8 cellular contexts compared by ENCODE assay signal in the genomic region with DNA sequence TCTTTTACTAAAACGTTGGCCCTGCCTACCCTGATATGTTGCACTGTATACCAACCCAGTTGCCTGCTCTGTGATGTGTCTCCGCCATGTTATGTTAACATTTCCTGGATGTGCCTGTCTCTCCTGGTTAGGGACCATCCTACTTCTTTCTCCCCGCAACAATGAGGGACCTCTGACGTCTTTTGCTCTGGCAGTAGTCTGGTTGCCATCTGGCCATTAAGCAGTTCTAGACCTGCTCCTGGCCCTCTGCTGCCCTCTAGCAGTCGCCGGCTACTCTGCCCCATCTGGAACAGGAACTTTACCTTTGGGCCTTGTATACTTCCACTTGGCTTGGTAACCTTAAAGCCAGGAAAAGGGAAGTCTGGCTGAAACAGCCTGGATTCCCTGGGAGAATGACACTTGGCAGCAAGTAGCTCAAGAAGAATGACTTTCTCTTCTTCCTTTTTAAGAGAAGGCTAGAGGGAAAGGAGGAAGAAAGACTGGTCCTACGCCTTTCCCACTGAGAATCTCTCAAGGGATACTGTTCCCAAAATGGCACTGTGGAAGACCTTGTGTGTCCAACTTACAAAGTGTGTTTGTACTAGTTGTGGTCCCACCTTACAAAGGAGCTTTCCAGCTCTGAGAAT.
DNase-seq lines count a peak whose midpoint lies in the region; ATAC-seq, FAIRE-seq and TF ChIP-seq lines count a peak whose summit lies in the region.

No MANE protein-coding gene starts in this region.

- peaks cover 4% of the 10 kb centered on the region for H3K9me3 Mint-ChIP-seq in CD8-positive, alpha-beta T cell
- peaks cover 9% of the 10 kb centered on the region for H3K9me3 Mint-ChIP-seq in chondrocyte (ENCODE audit: low read depth)

- no peaks in the 10 kb centered on the region for H3K27me3 Mint-ChIP-seq in CD8-positive, alpha-beta T cell (ENCODE audit: low read depth)
- H3K27me3 Mint-ChIP-seq in chondrocyte (ENCODE audit: low read depth), result no peaks in the 10 kb centered on the region

- CTCF ChIA-PET in CD8-positive, alpha-beta T cell (lab: Charles Lee), result interaction anchor here (1.4 kb wide), 1 partner anchor 105 kb away, joined by 4 read pairs; no protein-coding TSS in a partner anchor

- peak; percentile 92 for FAIRE-seq in GM19239 (lab: Jason Lieb, UNC)

- H4K20me1 ChIP-seq in KMS-11 (ENCODE audit: insufficient read depth), result no peaks in the 10 kb centered on the region

- H3K36me3 Mint-ChIP-seq in CD8-positive, alpha-beta T cell, result no peaks in the 10 kb centered on the region
- H3K36me3 Mint-ChIP-seq in chondrocyte (ENCODE audit: low read depth), result no peaks in the 10 kb centered on the region

- no peaks in the 10 kb centered on the region for H3K9me3 ChIP-seq in CD8-positive, alpha-beta T cell (ENCODE audit: low read length)
- H3K9me3 ChIP-seq in mucosa of descending colon, result no peaks in the 10 kb centered on the region

- no peak for TF ChIP-seq CTCF in CD8-positive, alpha-beta T cell (IDR thresholded peaks at IDR 0.05)
- TF ChIP-seq CTCF in KMS-11 (conservative IDR thresholded peaks at IDR 0.05; ENCODE audit: low read depth, low read length) (peak; percentile 55), chondrocyte (IDR thresholded peaks at IDR 0.05) (peak; percentile 78), mucosa of descending colon (IDR thresholded peaks at IDR 0.05) (peak; percentile 18)

- no peak overlapping the region for H3K27ac ChIP-seq in CD8-positive, alpha-beta T cell (ENCODE audit: low read depth, low read length)
- no peak overlapping the region for H3K27ac ChIP-seq in KMS-11

- no peak overlapping the region for H2AFZ ChIP-seq in KMS-11 (ENCODE audit: low read depth)

- intact Hi-C loops in CD8-positive, alpha-beta T cell (cut with DNase I, micrococcal nuclease), result no loop called here
- intact Hi-C loops in mucosa of descending colon (cut with DNase I, micrococcal nuclease), result no loop called here

- no peaks in the 10 kb centered on the region for H3K27me3 ChIP-seq in CD8-positive, alpha-beta T cell (ENCODE audit: insufficient read depth, low read length)
- H3K27me3 ChIP-seq in KMS-11 (ENCODE audit: insufficient read depth, low read depth), result no peaks in the 10 kb centered on the region

- no peak for ATAC-seq in CD8-positive, alpha-beta T cell
- peak; percentile 94 for ATAC-seq in SK-N-SH treated with all-trans-retinoic acid at 6 μM for 48 hours
- ATAC-seq in mucosa of descending colon, result peak; percentile 91
- no peak for ATAC-seq in HG03565 (IDR thresholded peaks at IDR 0.05; ENCODE audit: unreplicated experiment)

- peaks cover 22% of the 10 kb centered on the region for H3K4me1 Mint-ChIP-seq in CD8-positive, alpha-beta T cell (ENCODE audit: low read depth)
- H3K4me1 Mint-ChIP-seq in chondrocyte (ENCODE audit: low read depth), result peaks cover 6% of the 10 kb centered on the region

- no peak overlapping the region for H3K27ac Mint-ChIP-seq in CD8-positive, alpha-beta T cell
- no peak overlapping the region for H3K27ac Mint-ChIP-seq in chondrocyte (ENCODE audit: unreplicated experiment)

- H3K79me2 ChIP-seq in KMS-11 (ENCODE audit: insufficient read depth, low read depth), result no peaks in the 10 kb centered on the region

- H3K9ac ChIP-seq in KMS-11, result no peak overlapping the region

- no peak overlapping the region for H3K4me3 ChIP-seq in CD8-positive, alpha-beta T cell (ENCODE audit: low read depth, low read length)
- H3K4me3 ChIP-seq in KMS-11 (IDR thresholded peaks at IDR 0.05; ENCODE audit: insufficient read depth, low read depth, low read length) (no peak overlapping the region), mucosa of descending colon (no peak overlapping the region)

- peaks cover 11% of the 10 kb centered on the region for H3K4me1 ChIP-seq in CD8-positive, alpha-beta T cell (ENCODE audit: insufficient read depth, low read length)
- no peaks in the 10 kb centered on the region for H3K4me1 ChIP-seq in KMS-11 (ENCODE audit: low read depth, poor library complexity, severe bottlenecking)
- H3K4me1 ChIP-seq in mucosa of descending colon (ENCODE audit: low read depth), result no peaks in the 10 kb centered on the region

- no peaks in the 10 kb centered on the region for H3K36me3 ChIP-seq in CD8-positive, alpha-beta T cell (ENCODE audit: insufficient read depth, low read length)
- H3K36me3 ChIP-seq in KMS-11 (ENCODE audit: insufficient read depth) (no peaks in the 10 kb centered on the region), mucosa of descending colon (ENCODE audit: low read depth) (no peaks in the 10 kb centered on the region)

- DNase-seq in CD8-positive, alpha-beta T cell, result peak in 5 of 7 experiments; percentile 0 to 59 (median 18)
- DNase-seq in GM19239 (ENCODE audit: insufficient read length, low spot score), result no peak
- DNase-seq in chondrocyte (ENCODE audit: low spot score), result no peak
- peak in 2 of 3 donors; percentile 67 to 68 for DNase-seq in mucosa of descending colon
- DNase-seq in stimulated activated naive CD4-positive, alpha-beta T cell treated with Interleukin-2 at 50 U/mL for 16 hours (lab: John Stamatoyannopoulos, UW), result no peak

- POLR2A ChIA-PET in CD8-positive, alpha-beta T cell (lab: Charles Lee), result no interaction called here

- H3K4me2 ChIP-seq in KMS-11, result no peak overlapping the region

- no peak overlapping the region for H3K4me3 Mint-ChIP-seq in CD8-positive, alpha-beta T cell
- H3K4me3 Mint-ChIP-seq in chondrocyte (ENCODE audit: unreplicated experiment), result no peak overlapping the region

TF ChIP-seq in SK-N-SH treated with all-trans-retinoic acid at 6 μM for 48 hours, 23 proteins besides CTCF, POLR2A, EP300 and RAD21:
- TF ChIP-seq PPARA (CRISPR knock-in tag; IDR thresholded peaks at IDR 0.05; ENCODE audit: borderline replicate concordance) (no peak), ZNF70 (CRISPR knock-in tag; IDR thresholded peaks at IDR 0.05) (no peak), ZNF8 (CRISPR knock-in tag; IDR thresholded peaks at IDR 0.05) (no peak), OSR1 (CRISPR knock-in tag; IDR thresholded peaks at IDR 0.05) (no peak), ESRRG (CRISPR knock-in tag; IDR thresholded peaks at IDR 0.05) (no peak)

Comparison
In these comparisons a context has a peak if more than half of its experiments do, and no peak if none do; other contexts are left out.
1. ATAC-seq: peak in SK-N-SH treated with all-trans-retinoic acid at 6 μM for 48 hours (single experiment) and mucosa of descending colon (single experiment); none in CD8-positive, alpha-beta T cell (single experiment) and HG03565 (single experiment).
2. DNase-seq: peak in CD8-positive, alpha-beta T cell (5 of 7) and mucosa of descending colon (2 of 3); none in GM19239 (single experiment), chondrocyte (single experiment) and stimulated activated naive CD4-positive, alpha-beta T cell treated with Interleukin-2 at 50 U/mL for 16 hours (single experiment).